ENCODE assay signal across 8 cellular contexts in the genomic region with DNA sequence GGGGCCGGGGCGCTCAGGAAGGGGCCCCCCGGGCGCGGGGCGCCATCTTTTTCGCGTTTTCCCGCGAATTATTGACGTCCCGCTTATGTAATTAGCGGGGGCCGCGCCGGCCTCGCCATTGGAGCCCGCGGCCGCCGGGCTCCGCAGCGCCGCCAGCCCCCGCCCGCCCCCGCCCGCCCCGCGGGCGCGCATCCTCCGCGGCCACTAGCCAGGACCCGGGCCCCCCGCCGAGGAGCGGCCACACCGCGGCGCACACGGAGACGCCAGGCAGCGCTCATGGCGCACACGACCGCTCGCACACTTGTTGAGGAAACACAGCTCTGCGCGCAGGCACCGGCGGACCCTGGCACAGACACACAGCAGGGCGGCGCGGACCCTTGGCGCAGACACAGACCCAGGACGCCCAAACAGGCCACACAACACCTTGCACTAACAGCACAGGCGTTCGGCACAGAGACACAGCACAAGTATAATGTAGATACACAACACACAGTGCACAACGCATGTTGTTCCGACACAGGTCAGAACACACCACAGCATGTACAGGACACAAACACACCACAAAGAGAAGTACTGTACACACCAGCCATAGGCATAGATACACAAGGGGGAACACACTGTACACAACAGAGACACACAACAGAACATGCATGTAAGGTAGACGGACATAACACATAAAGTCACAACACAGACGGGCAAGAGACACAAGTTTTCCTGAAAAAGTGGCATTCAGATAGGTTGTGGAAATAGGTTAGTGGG. TPM values are rescaled to one million over a fixed set of nuclear protein-coding genes. Genes with fewer than 3 reads are reported as not detected.
A peak's percentile ranks its signal among the peaks of the same experiment; 100 is the strongest.
DNase-seq lines count a peak whose midpoint lies in the region; ATAC-seq, FAIRE-seq and TF ChIP-seq lines count a peak whose summit lies in the region.

No MANE protein-coding gene starts in this region.

- H3K36me3 Mint-ChIP-seq in activated naive CD8-positive, alpha-beta T cell treated with anti-CD3 and anti-CD28 coated beads for 36 hours = peaks cover 63% of the 10 kb centered on the region

- peaks cover 78% of the 10 kb centered on the region for H3K4me1 Mint-ChIP-seq in activated naive CD8-positive, alpha-beta T cell treated with anti-CD3 and anti-CD28 coated beads for 36 hours

- H3K4me1 ChIP-seq in pancreas = no peaks in the 10 kb centered on the region

- no peak for TF ChIP-seq CTCF in pancreas (IDR thresholded peaks at IDR 0.05)

- 2 to 5% methylated on average over 32 to 63 of the region's 63 CpGs for WGBS in pancreas, 2 donors

- DNase-seq in EH (ENCODE audit: low read depth) = peak; percentile 68
- DNase-seq in LHCN-M2 (ENCODE audit: low read depth) = peak; percentile 64
- peak; percentile 49 for DNase-seq in SHP77 treated with DMSO at 0.1 percent for 48 hours (lab: John Stamatoyannopoulos, UW)
- DNase-seq in activated naive CD8-positive, alpha-beta T cell treated with anti-CD3 and anti-CD28 coated beads for 36 hours = peak; percentile 82
- peak; percentile 81 for DNase-seq in cardiac septum (ENCODE audit: low spot score)
- DNase-seq in pancreas = peak in 5 of 6 donors; percentile 30 to 83 (median 52)

- no peaks in the 10 kb centered on the region for H3K27me3 ChIP-seq in pancreas

- H3K9me3 ChIP-seq in pancreas = no peaks in the 10 kb centered on the region

- peak overlapping the region; percentile 93 for H3K27ac Mint-ChIP-seq in activated naive CD8-positive, alpha-beta T cell treated with anti-CD3 and anti-CD28 coated beads for 36 hours

- peak overlapping the region in 3 of 4 donors; percentile 39 to 69 (median 53) for H3K4me3 ChIP-seq in pancreas

- peak overlapping the region; percentile 83 for H3K4me3 Mint-ChIP-seq in activated naive CD8-positive, alpha-beta T cell treated with anti-CD3 and anti-CD28 coated beads for 36 hours

- no peaks in the 10 kb centered on the region for H3K36me3 ChIP-seq in pancreas

- ATAC-seq in GM21825 (IDR thresholded peaks at IDR 0.05; ENCODE audit: unreplicated experiment) (peak; percentile 44), pancreas (peak; percentile 11 to 60 (median 54)), GM18858 (IDR thresholded peaks at IDR 0.05; ENCODE audit: unreplicated experiment) (no peak)

- no peak for FAIRE-seq in pancreas (lab: Jason Lieb, UNC)

- H3K27me3 Mint-ChIP-seq in activated naive CD8-positive, alpha-beta T cell treated with anti-CD3 and anti-CD28 coated beads for 36 hours = no peaks in the 10 kb centered on the region

- intact Hi-C loops in cardiac septum (cut with DNase I) = loop anchor here (5.0 kb wide), 1 partner anchor 35 kb away; a partner anchor contains a TSS
- intact Hi-C loops in pancreas (cut with DNase I) = loop anchor here in 1 of 3 donors (10.0 kb wide), 1 partner anchor 47 kb away; a partner anchor contains a TSS

- peaks cover 1% of the 10 kb centered on the region for H3K9me3 Mint-ChIP-seq in activated naive CD8-positive, alpha-beta T cell treated with anti-CD3 and anti-CD28 coated beads for 36 hours

- peak overlapping the region in 2 of 4 donors; percentile 12 to 71 for H3K27ac ChIP-seq in pancreas

RNA-seq across cellular contexts. Expression of a gene that starts 0.5 kb away (rescaled TPM):
- total RNA-seq in LHCN-M2 (2014; rRNA removed) (77.5 and 79.1 TPM in 2 replicates), cardiac septum (15.3 TPM), pancreas (1 to 10 TPM; 2.2 to 7.4 (median 4.0) TPM)
- polyA plus RNA-seq in LHCN-M2 (2012) = 82.9 TPM
- total RNA-seq in activated naive CD8-positive, alpha-beta T cell treated with anti-CD3 and anti-CD28 coated beads for 36 hours = 100 to 1,000 TPM; 216 to 226 TPM
- polyA plus RNA-seq in pancreas = 1 to 10 TPM; 4.3 to 5.9 TPM

RNA-seq across cellular contexts. Expression of a gene that starts 34.7 kb away (rescaled TPM):
- total RNA-seq in LHCN-M2 (2014; rRNA removed) (26.9 and 29.0 TPM in 2 replicates), cardiac septum (13.5 TPM), pancreas (10 to 100 TPM; 18.3 to 33.0 (median 23.6) TPM)
- 16.0 TPM for polyA plus RNA-seq in LHCN-M2 (2012)
- 10 to 100 TPM; 69.0 to 69.3 TPM for total RNA-seq in activated naive CD8-positive, alpha-beta T cell treated with anti-CD3 and anti-CD28 coated beads for 36 hours
- polyA plus RNA-seq in pancreas = 10 to 100 TPM in 1 of 2 donors, 1 to 10 TPM in 1; 5.8 to 12.2 TPM

RNA-seq across cellular contexts. Expression of a gene that starts 49.1 kb away (rescaled TPM):
- total RNA-seq in LHCN-M2 (2014; rRNA removed) (0.90 and 0.98 TPM in 2 replicates), cardiac septum (2.4 TPM), pancreas (1 to 10 TPM; 1.3 to 8.1 (median 1.7) TPM)
- 1.2 TPM for polyA plus RNA-seq in LHCN-M2 (2012)
- total RNA-seq in activated naive CD8-positive, alpha-beta T cell treated with anti-CD3 and anti-CD28 coated beads for 36 hours = 100 to 1,000 TPM; 169 to 170 TPM
- polyA plus RNA-seq in pancreas = 1 to 10 TPM; 5.2 to 6.2 TPM

Comparison
In these comparisons a context has a peak if more than half of its experiments do, and no peak if none do; other contexts are left out.
1. RNA of a gene that starts 49.1 kb away (total RNA-seq): 169 to 170 TPM in activated naive CD8-positive, alpha-beta T cell treated with anti-CD3 and anti-CD28 coated beads for 36 hours; 2.4 TPM in cardiac septum (single experiment), 1.3 to 8.1 TPM in pancreas and 0.90 to 0.98 TPM in LHCN-M2; every median in the first group is over 10 times any median in the second.
2. Peak in every context shown above with its lines, with median percentiles within 50 percentile points of each other: DNase-seq.